ENCODE assay signal across 36 cellular contexts in the genomic region with DNA sequence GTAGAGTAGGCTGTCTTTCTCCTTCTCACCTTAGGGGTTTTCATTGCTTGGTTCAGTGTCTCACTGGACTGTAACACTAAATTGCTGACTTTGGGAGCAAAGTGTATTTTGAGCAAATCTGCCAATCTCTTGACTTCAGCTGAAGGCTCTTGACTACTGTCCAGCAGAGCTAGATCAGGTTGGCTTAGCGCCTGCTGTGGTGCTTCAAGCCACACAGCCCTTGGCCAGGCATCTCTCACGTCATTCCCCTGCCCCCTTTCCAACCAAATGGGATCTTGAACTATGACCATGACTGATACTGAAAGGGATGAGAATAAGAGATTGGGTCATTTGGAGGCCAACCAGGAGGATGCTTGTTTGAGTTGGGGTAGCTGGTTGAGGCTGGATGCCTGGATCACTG. TPM values are rescaled to one million over a fixed set of nuclear protein-coding genes. Genes with fewer than 3 reads are reported as not detected.
"Had no signal": no experiment of that assay in that cellular context is flagged by ENCODE, and none has a peak within 500 bp of the region (broad histone marks: within the 10 kb centered on the region; RNA-seq: fewer than 3 reads in every experiment).

No MANE protein-coding gene starts in this region.

- H3K36me3 ChIP-seq: adrenal gland, brain microvascular endothelial cell, breast epithelium had no signal

- H3K4me3 ChIP-seq: adrenal gland, body of pancreas, breast epithelium had no signal

- H3K27me3 Mint-ChIP-seq: activated T-helper 17 cell treated with anti-CD3 and anti-CD28 coated beads, Interleukin-2, amount 50 U/mL, for 72 hours had no signal

- H3K9me3 ChIP-seq: adrenal gland, body of pancreas, breast epithelium had no signal

- H3K27me3 ChIP-seq: body of pancreas, brain microvascular endothelial cell had no signal

- H3K4me1 Mint-ChIP-seq: activated T-helper 17 cell treated with anti-CD3 and anti-CD28 coated beads, Interleukin-2, amount 50 U/mL, for 72 hours had no signal

- H3K9me3 Mint-ChIP-seq: activated B cell treated with CpG ODN at 0.5 μM for 24 hours; activated CD4-positive, alpha-beta memory T cell treated with anti-CD3 and anti-CD28 coated beads, Interleukin-2, amount 10 ng/mL, durations not matched to agents 7 days and 5 days; activated CD4-positive, alpha-beta T cell treated with anti-CD3 and anti-CD28 coated beads, Interleukin-2, amount 10 ng/mL, durations not matched to agents 7 days and 5 days; activated naive CD4-positive, alpha-beta T cell treated with anti-CD3 and anti-CD28 coated beads for 36 hours; activated naive CD4-positive, alpha-beta T cell treated with anti-CD3 and anti-CD28 coated beads, Interleukin-2, amount 50 U/mL, for 72 hours; activated naive CD8-positive, alpha-beta T cell treated with anti-CD3 and anti-CD28 coated beads for 36 hours; activated T-cell treated with anti-CD3 and anti-CD28 coated beads, Interleukin-2, amount 50 U/mL, for 4 hours; activated T-cell treated with anti-CD3 and anti-CD28 coated beads, Interleukin-2, amount 50 U/mL, for 72 hours; activated T-helper 1 cell treated with anti-CD3 and anti-CD28 coated beads, Interleukin-12 subunit alpha, Interleukin-12 subunit beta, Interleukin-2, Interleukin-4 antibody, amounts not matched to agents 30 ng/mL and 10 ng/mL and 1 ng/mL, durations not matched to agents 14 hours and 24 hours and 36 hours; activated T-helper 17 cell treated with anti-CD3 and anti-CD28 coated beads, Interleukin-2, amount 50 U/mL, for 72 hours; T-helper 1 cell treated with Interleukin-12 subunit alpha and Interleukin-12 subunit beta and Interleukin-4 antibody, amounts not matched to agents 30 μg/mL and 1 μg/mL, for 36 hours; T-helper 2 cell treated with Interferon-gamma antibody and Interleukin-4, amounts not matched to agents 5 μg/mL and 100 μg/mL, for 36 hours had no signal

- H3K4me3 Mint-ChIP-seq: activated B cell treated with CpG ODN at 0.5 μM for 24 hours; activated CD4-positive, alpha-beta memory T cell treated with anti-CD3 and anti-CD28 coated beads, Interleukin-2, amount 10 ng/mL, durations not matched to agents 7 days and 5 days; activated CD4-positive, alpha-beta T cell treated with anti-CD3 and anti-CD28 coated beads for 36 hours; activated CD4-positive, alpha-beta T cell treated with anti-CD3 and anti-CD28 coated beads, Interleukin-2, amount 10 ng/mL, durations not matched to agents 7 days and 5 days; activated CD8-positive, alpha-beta memory T cell treated with anti-CD3 and anti-CD28 coated beads, Interleukin-2, amount 10 ng/mL, durations not matched to agents 7 days and 5 days; activated CD8-positive, alpha-beta T cell treated with anti-CD3 and anti-CD28 coated beads, Interleukin-2, amount 10 ng/mL, durations not matched to agents 7 days and 5 days; activated naive CD4-positive, alpha-beta T cell treated with anti-CD3 and anti-CD28 coated beads for 36 hours; activated naive CD8-positive, alpha-beta T cell treated with anti-CD3 and anti-CD28 coated beads for 36 hours; activated T-cell treated with anti-CD3 and anti-CD28 coated beads, Interleukin-2, amount 50 U/mL, for 4 hours; activated T-cell treated with anti-CD3 and anti-CD28 coated beads, Interleukin-2, amount 50 U/mL, for 72 hours; activated T-helper 1 cell treated with anti-CD3 and anti-CD28 coated beads, Interleukin-12 subunit alpha, Interleukin-12 subunit beta, Interleukin-2, Interleukin-4 antibody, amounts not matched to agents 30 ng/mL and 10 ng/mL and 1 ng/mL, durations not matched to agents 14 hours and 24 hours and 36 hours; activated T-helper 17 cell treated with anti-CD3 and anti-CD28 coated beads, Interleukin-2, amount 50 U/mL, for 72 hours; T-helper 1 cell treated with Interleukin-12 subunit alpha and Interleukin-12 subunit beta and Interleukin-4 antibody, amounts not matched to agents 30 μg/mL and 1 μg/mL, for 36 hours; T-helper 2 cell treated with Interferon-gamma antibody and Interleukin-4, amounts not matched to agents 5 μg/mL and 100 μg/mL, for 36 hours had no signal

- ATAC-seq: activated CD4-positive, alpha-beta T cell treated with anti-CD3 and anti-CD28 coated beads for 36 hours; activated CD8-positive, alpha-beta memory T cell treated with anti-CD3 and anti-CD28 coated beads, Interleukin-2, amount 10 ng/mL, durations not matched to agents 7 days and 5 days; activated CD8-positive, alpha-beta T cell treated with anti-CD3 and anti-CD28 coated beads, Interleukin-2, amount 10 ng/mL, durations not matched to agents 7 days and 5 days; activated naive CD4-positive, alpha-beta T cell treated with anti-CD3 and anti-CD28 coated beads, Interleukin-2, amount 50 U/mL, for 72 hours; activated T-cell treated with anti-CD3 and anti-CD28 coated beads, Interleukin-2, amount 50 U/mL, for 4 hours; activated T-cell treated with anti-CD3 and anti-CD28 coated beads, Interleukin-2, amount 50 U/mL, for 72 hours; activated T-helper 17 cell treated with anti-CD3 and anti-CD28 coated beads, Interleukin-2, amount 50 U/mL, for 72 hours; body of pancreas had no signal

- DNase-seq: activated B cell treated with CpG ODN at 0.5 μM for 24 hours; activated CD4-positive, alpha-beta memory T cell treated with anti-CD3 and anti-CD28 coated beads, Interleukin-2, amount 10 ng/mL, durations not matched to agents 7 days and 5 days; activated CD4-positive, alpha-beta T cell treated with anti-CD3 and anti-CD28 coated beads for 1 hour; activated CD4-positive, alpha-beta T cell treated with anti-CD3 and anti-CD28 coated beads for 36 hours; activated CD4-positive, alpha-beta T cell treated with anti-CD3 and anti-CD28 coated beads for 48 hours; activated CD4-positive, alpha-beta T cell treated with anti-CD3 and anti-CD28 coated beads, Interleukin-2, amount 10 ng/mL, durations not matched to agents 7 days and 5 days; activated CD4-positive, alpha-beta T cell treated with anti-CD3 and anti-CD28 coated beads, Interleukin-2, amount 50 U/mL, for 48 hours; activated CD8-positive, alpha-beta memory T cell treated with anti-CD3 and anti-CD28 coated beads for 24 hours; activated CD8-positive, alpha-beta memory T cell treated with anti-CD3 and anti-CD28 coated beads, Interleukin-2, amount 10 ng/mL, durations not matched to agents 7 days and 5 days; activated CD8-positive, alpha-beta memory T cell treated with anti-CD3 and anti-CD28 coated beads, Interleukin-2, amount 50 U/mL, for 48 hours; activated CD8-positive, alpha-beta T cell treated with anti-CD3 and anti-CD28 coated beads, Interleukin-2, amount 10 ng/mL, durations not matched to agents 7 days and 5 days; activated effector memory CD4-positive, alpha-beta T cell treated with anti-CD3 and anti-CD28 coated beads, Interleukin-2, amount 50 U/mL, for 16 hours; activated gamma-delta T cell treated with Interleukin-2 at 50 U/mL for 16 hours; activated naive CD4-positive, alpha-beta T cell; activated naive CD4-positive, alpha-beta T cell treated with anti-CD3 and anti-CD28 coated beads for 36 hours; activated naive CD4-positive, alpha-beta T cell treated with anti-CD3 and anti-CD28 coated beads, Interleukin-2, amount 50 U/mL, for 16 hours; activated naive CD8-positive, alpha-beta T cell treated with anti-CD3 and anti-CD28 coated beads for 36 hours; activated T-cell treated with anti-CD3 and anti-CD28 coated beads, Interleukin-2, amount 50 U/mL, for 4 hours; activated T-cell treated with anti-CD3 and anti-CD28 coated beads, Interleukin-2, amount 50 U/mL, for 72 hours; amniotic stem cell; aorta; body of pancreas; brain microvascular endothelial cell; central memory CD4-positive, alpha-beta T cell; T-helper 1 cell; T-helper 2 cell; T-helper 9 cell had no signal

- H3K27ac Mint-ChIP-seq: activated B cell treated with CpG ODN at 0.5 μM for 24 hours; activated CD4-positive, alpha-beta memory T cell treated with anti-CD3 and anti-CD28 coated beads, Interleukin-2, amount 10 ng/mL, durations not matched to agents 7 days and 5 days; activated CD4-positive, alpha-beta T cell treated with anti-CD3 and anti-CD28 coated beads for 36 hours; activated CD4-positive, alpha-beta T cell treated with anti-CD3 and anti-CD28 coated beads, Interleukin-2, amount 10 ng/mL, durations not matched to agents 7 days and 5 days; activated CD8-positive, alpha-beta memory T cell treated with anti-CD3 and anti-CD28 coated beads, Interleukin-2, amount 10 ng/mL, durations not matched to agents 7 days and 5 days; activated CD8-positive, alpha-beta T cell treated with anti-CD3 and anti-CD28 coated beads, Interleukin-2, amount 10 ng/mL, durations not matched to agents 7 days and 5 days; activated naive CD4-positive, alpha-beta T cell treated with anti-CD3 and anti-CD28 coated beads for 36 hours; activated naive CD4-positive, alpha-beta T cell treated with anti-CD3 and anti-CD28 coated beads, Interleukin-2, amount 50 U/mL, for 72 hours; activated naive CD8-positive, alpha-beta T cell treated with anti-CD3 and anti-CD28 coated beads for 36 hours; activated T-cell treated with anti-CD3 and anti-CD28 coated beads, Interleukin-2, amount 50 U/mL, for 72 hours; activated T-helper 1 cell treated with anti-CD3 and anti-CD28 coated beads, Interleukin-12 subunit alpha, Interleukin-12 subunit beta, Interleukin-2, Interleukin-4 antibody, amounts not matched to agents 30 ng/mL and 10 ng/mL and 1 ng/mL, durations not matched to agents 14 hours and 24 hours and 36 hours; activated T-helper 17 cell treated with anti-CD3 and anti-CD28 coated beads, Interleukin-2, amount 50 U/mL, for 72 hours; T-helper 1 cell treated with Interleukin-12 subunit alpha and Interleukin-12 subunit beta and Interleukin-4 antibody, amounts not matched to agents 30 μg/mL and 1 μg/mL, for 36 hours; T-helper 2 cell treated with Interferon-gamma antibody and Interleukin-4, amounts not matched to agents 5 μg/mL and 100 μg/mL, for 36 hours had no signal

- H3K36me3 Mint-ChIP-seq: activated CD8-positive, alpha-beta memory T cell treated with anti-CD3 and anti-CD28 coated beads, Interleukin-2, amount 10 ng/mL, durations not matched to agents 7 days and 5 days; activated naive CD4-positive, alpha-beta T cell treated with anti-CD3 and anti-CD28 coated beads, Interleukin-2, amount 50 U/mL, for 72 hours; activated naive CD8-positive, alpha-beta T cell treated with anti-CD3 and anti-CD28 coated beads for 36 hours had no signal

- H3K4me1 ChIP-seq: body of pancreas, breast epithelium had no signal

- FAIRE-seq: astrocyte, TTC549 had no signal

- H3K27ac ChIP-seq: adrenal gland, body of pancreas, brain microvascular endothelial cell, breast epithelium had no signal

RNA-seq across cellular contexts. Expression of gene SLC16A2, which starts 4.8 kb away (rescaled TPM):
- total RNA-seq: activated B cell treated with CpG ODN at 0.5 μM for 24 hours; activated CD8-positive, alpha-beta T cell treated with anti-CD3 and anti-CD28 coated beads, Interleukin-2, amount 10 ng/mL, durations not matched to agents 7 days and 5 days had no signal
